8 cellular contexts compared by ENCODE assay signal in the genomic region with DNA sequence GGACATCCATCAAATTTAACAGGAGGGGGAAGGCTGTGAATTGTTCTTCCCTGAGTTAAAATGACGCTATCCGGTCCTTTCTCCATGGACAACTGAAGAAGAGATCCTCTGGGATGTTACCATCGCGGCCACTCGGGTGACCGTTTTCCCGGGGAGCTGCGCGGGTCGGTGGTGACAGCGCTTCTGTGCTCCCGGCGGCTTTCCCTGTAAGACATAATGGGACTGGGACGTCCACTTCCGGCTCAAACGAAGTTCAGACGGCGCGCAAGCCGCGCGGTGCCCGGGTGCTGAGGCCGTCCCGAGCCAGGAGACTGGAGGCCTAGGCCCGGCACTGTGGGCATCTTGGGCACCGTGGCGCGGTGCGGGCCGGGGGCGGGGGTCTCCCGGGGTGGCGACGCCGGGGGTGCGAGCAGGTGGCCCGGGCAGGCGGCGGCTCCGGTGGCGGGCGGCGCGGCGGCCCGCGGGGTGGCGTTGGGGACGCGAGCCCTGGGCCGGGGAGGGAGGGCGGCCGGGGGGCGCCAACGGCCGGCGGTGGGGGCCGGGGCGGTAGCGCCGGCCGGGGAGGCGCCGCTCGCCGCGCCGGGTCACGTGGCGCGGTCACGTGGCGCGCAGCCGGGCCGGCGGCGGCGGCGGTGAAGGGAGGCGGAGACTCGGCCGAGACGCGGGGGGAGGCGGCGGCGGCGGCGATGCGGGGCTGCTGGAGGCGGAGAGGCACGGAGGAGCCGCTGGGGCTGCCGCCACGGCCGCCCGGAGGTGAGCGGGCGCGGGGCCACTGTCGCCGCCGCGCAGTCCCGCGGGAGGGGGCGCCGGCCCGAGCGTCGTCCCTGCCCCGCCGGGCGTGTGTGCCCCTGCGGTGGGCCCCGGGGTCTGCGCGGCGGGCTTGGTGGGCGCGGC.
DNase-seq lines count a peak whose midpoint lies in the region; ATAC-seq and TF ChIP-seq lines count a peak whose summit lies in the region.

No MANE protein-coding gene starts in this region.

- H3K27me3 Mint-ChIP-seq in progenitor cell of endocrine pancreas, result peaks cover 3% of the 10 kb centered on the region

- peak overlapping the region; percentile 89 for H3K4me3 ChIP-seq in adipocyte (ENCODE audit: low read length)
- H3K4me3 ChIP-seq in left ventricle myocardium inferior, result peak overlapping the region; percentile 81
- H3K4me3 ChIP-seq in aorta (ENCODE audit: low read length in 2 of 2), result peak overlapping the region; percentile 94 to 100

- no peaks in the 10 kb centered on the region for H3K9me3 Mint-ChIP-seq in progenitor cell of endocrine pancreas (ENCODE audit: low read depth)

- no peaks in the 10 kb centered on the region for H3K27me3 ChIP-seq in adipocyte (replicated peaks; ENCODE audit: control insufficient read depth, insufficient read depth, low read length)
- H3K27me3 ChIP-seq in left ventricle myocardium inferior (ENCODE audit: low read depth), result no peaks in the 10 kb centered on the region
- H3K27me3 ChIP-seq in aorta (ENCODE audit: control insufficient read depth in 1 of 2, insufficient read depth in 2 of 2, low read length in 1 of 2), result no peaks in the 10 kb centered on the region

- H3K36me3 Mint-ChIP-seq in progenitor cell of endocrine pancreas (ENCODE audit: insufficient read depth), result peaks cover 2% of the 10 kb centered on the region

- H3K4me1 ChIP-seq in adipocyte (ENCODE audit: control insufficient read depth, insufficient read depth, low read length), result peaks cover 21% of the 10 kb centered on the region
- H3K4me1 ChIP-seq in left ventricle myocardium inferior, result peaks cover 29% of the 10 kb centered on the region
- no peaks in the 10 kb centered on the region for H3K4me1 ChIP-seq in aorta (ENCODE audit: control insufficient read depth in 1 of 2, insufficient read depth in 2 of 2, low read length in 2 of 2)

- peak overlapping the region; percentile 85 for H3K9ac ChIP-seq in adipocyte (ENCODE audit: low read length)

- peak overlapping the region; percentile 96 for H3K27ac Mint-ChIP-seq in progenitor cell of endocrine pancreas

- H3K9me3 ChIP-seq in adipocyte (ENCODE audit: control insufficient read depth, low read length) (no peaks in the 10 kb centered on the region), left ventricle myocardium inferior (replicated peaks) (no peaks in the 10 kb centered on the region), aorta (ENCODE audit: control insufficient read depth, low read length) (no peaks in the 10 kb centered on the region)

- no peaks in the 10 kb centered on the region for H3K36me3 ChIP-seq in adipocyte (ENCODE audit: control insufficient read depth, insufficient read depth, low read length, severe bottlenecking)
- no peaks in the 10 kb centered on the region for H3K36me3 ChIP-seq in left ventricle myocardium inferior
- H3K36me3 ChIP-seq in aorta (ENCODE audit: control insufficient read depth in 1 of 2, insufficient read depth in 2 of 2, low read length in 1 of 2), result no peaks in the 10 kb centered on the region

- peak overlapping the region; percentile 92 for H3K4me3 Mint-ChIP-seq in progenitor cell of endocrine pancreas (ENCODE audit: low read depth)

- ATAC-seq in GM21825 (IDR thresholded peaks at IDR 0.05; ENCODE audit: unreplicated experiment) (peak; percentile 69), aorta (ENCODE audit: low FRiP score) (peak; percentile 79)

- intact Hi-C loops in left ventricle myocardium inferior (cut with micrococcal nuclease) (no loop called here), aorta (cut with DNase I) (loop anchor here in 1 of 2 donors (5.0 kb wide), 1 partner anchor 51 kb away; no protein-coding TSS in a partner anchor)

- peaks cover 19% of the 10 kb centered on the region for H3K4me1 Mint-ChIP-seq in progenitor cell of endocrine pancreas (ENCODE audit: low read depth)

- H3K27ac ChIP-seq in left ventricle myocardium inferior (replicated peaks), result peak overlapping the region; percentile 92
- H3K27ac ChIP-seq in aorta (ENCODE audit: low read depth in 1 of 2, low read length in 2 of 2), result peak overlapping the region; percentile 71 to 86

- TF ChIP-seq CTCF in left ventricle myocardium inferior (IDR thresholded peaks at IDR 0.05; ENCODE audit: borderline replicate concordance) (no peak), progenitor cell of endocrine pancreas (IDR thresholded peaks at IDR 0.05; ENCODE audit: unreplicated experiment) (no peak)

- 0 to 1% methylated on average over 55 to 123 of the region's 123 CpGs for WGBS in aorta, 2 donors

- DNase-seq in EL (peak; percentile 77), Kasumi-1 (lab: John Stamatoyannopoulos, UW) (peak; percentile 25 to 30), SW480 (ENCODE audit: low spot score) (peak; percentile 74), adipocyte (ENCODE audit: low read depth) (peak; percentile 89), left ventricle myocardium inferior (peak; percentile 75), progenitor cell of endocrine pancreas (ENCODE audit: low spot score, unreplicated experiment) (peak; percentile 73), aorta (peak; percentile 81 to 91)

Comparison
In these comparisons a context has a peak if more than half of its experiments do, and no peak if none do; other contexts are left out.
1. Peak in every context shown above with its lines: DNase-seq, ATAC-seq, H3K4me3 ChIP-seq and H3K27ac ChIP-seq.
2. DNase-seq: peak in every context shown above with its lines; median percentile 89 in adipocyte; 86 in aorta; 77 in EL; 75 in left ventricle myocardium inferior; 74 in SW480; 73 in progenitor cell of endocrine pancreas; 28 in Kasumi-1.